23 cellular contexts compared by ENCODE assay signal in the genomic region with DNA sequence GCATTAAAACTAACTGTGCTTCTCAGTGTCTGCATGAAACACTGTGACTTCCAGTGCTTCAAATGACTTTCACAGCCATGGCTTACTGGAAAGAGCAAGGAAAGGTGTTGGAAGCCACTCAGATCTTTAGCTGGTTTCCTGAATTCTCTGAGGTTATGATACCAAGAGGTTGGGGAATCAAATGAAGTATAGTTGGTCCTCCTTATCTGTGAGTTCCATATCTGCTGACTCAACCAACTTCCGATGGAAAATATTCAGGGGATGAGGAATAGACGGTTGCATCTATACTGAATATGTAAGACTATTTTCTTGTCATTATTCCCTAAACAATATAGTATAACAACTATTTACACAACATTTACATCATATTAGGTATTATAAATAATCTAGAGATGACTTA. TPM values are rescaled to one million over a fixed set of nuclear protein-coding genes. Genes with fewer than 3 reads are reported as not detected.
"Had no signal": no experiment of that assay in that cellular context is flagged by ENCODE, and none has a peak within 500 bp of the region (broad histone marks: within the 10 kb centered on the region; RNA-seq: fewer than 3 reads in every experiment).

No MANE protein-coding gene starts in this region.

- H3K4me3 ChIP-seq: lower lobe of right lung, pancreas, prostate gland, spleen, suprapubic skin, thoracic aorta, tibial artery, upper lobe of right lung had no signal

- ATAC-seq: left cardiac atrium; left lobe of liver; lower lobe of right lung; naive thymus-derived CD8-positive, alpha-beta T cell; pancreas; sciatic nerve; stimulated activated effector memory CD8-positive, alpha-beta T cell treated with anti-CD3 and anti-CD28 coated beads, Interleukin-12 subunit alpha, Interleukin-12 subunit beta, amount 100 ng/mL, for 72 hours; upper lobe of right lung had no signal

- H3K27me3 ChIP-seq: pancreas, spleen, suprapubic skin, tibial artery, upper lobe of right lung had no signal

- H3K9me3 ChIP-seq: lower lobe of right lung, pancreas, prostate gland, spleen, suprapubic skin, thoracic aorta, tibial artery, upper lobe of right lung had no signal

- DNase-seq: hippocampal formation; kidney glomerular epithelial cell; left cardiac atrium; lower lobe of right lung; mammary epithelial cell; mesenchymal stem cell; naive thymus-derived CD8-positive, alpha-beta T cell; nucleus accumbens; pancreas; posterior cingulate gyrus; small intestine; spleen; stimulated activated CD4-positive, alpha-beta T cell treated with anti-CD3 and anti-CD28 coated beads, Interleukin-4, amount 100 ng/mL, for 24 hours; stimulated activated naive CD4-positive, alpha-beta T cell; tibial artery; upper lobe of right lung had no signal

- H3K27ac ChIP-seq: lower lobe of right lung, pancreas, prostate gland, spleen, suprapubic skin, thoracic aorta, tibial artery, upper lobe of right lung had no signal

- H3K36me3 ChIP-seq: pancreas, prostate gland, thoracic aorta, tibial artery had no signal

- H3K4me1 ChIP-seq: lower lobe of right lung, pancreas, prostate gland, spleen, suprapubic skin, upper lobe of right lung had no signal

RNA-seq across cellular contexts. Expression of gene EPSTI1, which starts 32.4 kb away (rescaled TPM):
- total RNA-seq: neural crest cell had no signal
